In genomic region chr1:146228710-146229477, GRCh38 we compare ENCODE assay signal across 8 cellular contexts. TPM values are rescaled to one million over a fixed set of nuclear protein-coding genes. Genes with fewer than 3 reads are reported as not detected.
A peak's percentile ranks its signal among the peaks of the same experiment; 100 is the strongest.
DNase-seq lines count a peak whose midpoint lies in the region; ATAC-seq, FAIRE-seq and TF ChIP-seq lines count a peak whose summit lies in the region.
"Not testable (repeated sequence)": the region's sequence is repeated elsewhere in the genome, so short reads cannot be mapped to it uniquely, and the experiment has no call there.

Gene NOTCH2NLA (minus strand): TSS chr1:146229021. CDS start chr1:146189337, 39,684 bp downstream.

- H3K4me1 ChIP-seq in ectodermal cell (ENCODE audit: control insufficient read depth, insufficient read depth, low read length); keratinocyte (ENCODE audit: control insufficient read depth, extremely low read depth, insufficient read depth, low read length): not testable (repeated sequence)

- peak within 1 kb of the TSS; percentile 73 for H3K9ac ChIP-seq in keratinocyte (ENCODE audit: control insufficient read depth, extremely low read depth, insufficient read depth, low read length)

- H3K36me3 ChIP-seq in ectodermal cell (ENCODE audit: control insufficient read depth, insufficient read depth, low read length); keratinocyte (ENCODE audit: control insufficient read depth in 2 of 2, extremely low read depth in 1 of 2, insufficient read depth in 2 of 2, low read length in 2 of 2): not testable (repeated sequence)

- 0 to 1% methylated on average over 21 to 30 of the region's 72 CpGs for WGBS in ectodermal cell, 2 experiments

- H3K9me1 ChIP-seq in keratinocyte (ENCODE audit: control insufficient read depth, extremely low read depth, insufficient read depth, low read length), result not testable (repeated sequence)

- not testable (repeated sequence) for H3K9me3 ChIP-seq in ectodermal cell (ENCODE audit: control insufficient read depth, low read length); keratinocyte (ENCODE audit: control insufficient read depth, low read depth, low read length)

- intact Hi-C loops in activated T-helper 1 cell treated with anti-CD3 and anti-CD28 coated beads, Interleukin-12 subunit alpha, Interleukin-12 subunit beta, Interleukin-2, Interleukin-4 antibody, amounts not matched to agents 30 ng/mL and 10 ng/mL and 1 ng/mL, durations not matched to agents 14 hours and 24 hours and 36 hours (cut with micrococcal nuclease); posterior cingulate gyrus (cut with DNase I): not testable (repeated sequence)

- dilution Hi-C loops in keratinocyte (cut with MboI; ENCODE audit: extremely low pct_ligation_motif_present, low sequenced_read_pairs), result not testable (repeated sequence)

- not testable (repeated sequence) for H3K27ac ChIP-seq in ectodermal cell (ENCODE audit: insufficient read depth, low read depth, low read length, poor library complexity, severe bottlenecking)
- peak within 1 kb of the TSS; percentile 52 for H3K27ac ChIP-seq in keratinocyte (ENCODE audit: control insufficient read depth, insufficient read depth, low read length)

- H4K20me1 ChIP-seq in keratinocyte (ENCODE audit: control insufficient read depth, extremely low read depth, insufficient read depth, low read length), result not testable (repeated sequence)

- H3K4me2 ChIP-seq in keratinocyte (ENCODE audit: control insufficient read depth, extremely low read depth, insufficient read depth, low read depth, low read length), result not testable (repeated sequence)

- not testable (repeated sequence) for H3K4me1 Mint-ChIP-seq in activated T-helper 1 cell treated with anti-CD3 and anti-CD28 coated beads, Interleukin-12 subunit alpha, Interleukin-12 subunit beta, Interleukin-2, Interleukin-4 antibody, amounts not matched to agents 30 ng/mL and 10 ng/mL and 1 ng/mL, durations not matched to agents 14 hours and 24 hours and 36 hours (ENCODE audit: low read depth); stimulated activated memory B cell treated with anti-CD40 and anti-IgM and Interleukin-4, amounts not matched to agents 10 μg/mL and 1 μg/mL and 100 μg/mL, for 72 hours

- H2AFZ ChIP-seq in keratinocyte (ENCODE audit: control insufficient read depth, low read length), result not testable (repeated sequence)

- H3K27me3 ChIP-seq in ectodermal cell (ENCODE audit: control insufficient read depth, insufficient read depth, low read length, poor library complexity, severe bottlenecking); keratinocyte (ENCODE audit: control insufficient read depth, extremely low read depth, insufficient read depth, low read length): not testable (repeated sequence)

- H3K4me3 Mint-ChIP-seq in activated T-helper 1 cell treated with anti-CD3 and anti-CD28 coated beads, Interleukin-12 subunit alpha, Interleukin-12 subunit beta, Interleukin-2, Interleukin-4 antibody, amounts not matched to agents 30 ng/mL and 10 ng/mL and 1 ng/mL, durations not matched to agents 14 hours and 24 hours and 36 hours, result peak within 1 kb of the TSS; percentile 75
- peak within 1 kb of the TSS; percentile 81 for H3K4me3 Mint-ChIP-seq in stimulated activated memory B cell treated with anti-CD40 and anti-IgM and Interleukin-4, amounts not matched to agents 10 μg/mL and 1 μg/mL and 100 μg/mL, for 72 hours

- peak; percentile 23 for DNase-seq in CD1c-positive myeloid dendritic cell (ENCODE audit: extremely low spot score)
- DNase-seq in T-helper 1 cell, result peak; percentile 15 to 38 (median 30)
- peak; percentile 48 for DNase-seq in activated T-helper 1 cell treated with anti-CD3 and anti-CD28 coated beads, Interleukin-12 subunit alpha, Interleukin-12 subunit beta, Interleukin-2, Interleukin-4 antibody, amounts not matched to agents 30 ng/mL and 10 ng/mL and 1 ng/mL, durations not matched to agents 14 hours and 24 hours and 36 hours (ENCODE audit: low spot score)
- not testable (repeated sequence) for DNase-seq in keratinocyte (ENCODE audit: low read depth, low spot score)
- DNase-seq in posterior cingulate gyrus, result peak; percentile 2 to 73 (median 8)

- ATAC-seq in HG02852 (IDR thresholded peaks at IDR 0.05; ENCODE audit: unreplicated experiment), result peak; percentile 50
- ATAC-seq in stimulated activated memory B cell treated with anti-CD40 and anti-IgM and Interleukin-4, amounts not matched to agents 10 μg/mL and 1 μg/mL and 100 μg/mL, for 72 hours, result peak; percentile 51

- H3K36me3 Mint-ChIP-seq in activated T-helper 1 cell treated with anti-CD3 and anti-CD28 coated beads, Interleukin-12 subunit alpha, Interleukin-12 subunit beta, Interleukin-2, Interleukin-4 antibody, amounts not matched to agents 30 ng/mL and 10 ng/mL and 1 ng/mL, durations not matched to agents 14 hours and 24 hours and 36 hours (ENCODE audit: low read depth); stimulated activated memory B cell treated with anti-CD40 and anti-IgM and Interleukin-4, amounts not matched to agents 10 μg/mL and 1 μg/mL and 100 μg/mL, for 72 hours: not testable (repeated sequence)

- H3K79me2 ChIP-seq in keratinocyte (ENCODE audit: control insufficient read depth, insufficient read depth, low read length), result not testable (repeated sequence)

- FAIRE-seq in keratinocyte (lab: Jason Lieb, UNC), result not testable (repeated sequence)

- H3K9me3 Mint-ChIP-seq in activated T-helper 1 cell treated with anti-CD3 and anti-CD28 coated beads, Interleukin-12 subunit alpha, Interleukin-12 subunit beta, Interleukin-2, Interleukin-4 antibody, amounts not matched to agents 30 ng/mL and 10 ng/mL and 1 ng/mL, durations not matched to agents 14 hours and 24 hours and 36 hours; stimulated activated memory B cell treated with anti-CD40 and anti-IgM and Interleukin-4, amounts not matched to agents 10 μg/mL and 1 μg/mL and 100 μg/mL, for 72 hours: not testable (repeated sequence)

- H3K27me3 Mint-ChIP-seq in activated T-helper 1 cell treated with anti-CD3 and anti-CD28 coated beads, Interleukin-12 subunit alpha, Interleukin-12 subunit beta, Interleukin-2, Interleukin-4 antibody, amounts not matched to agents 30 ng/mL and 10 ng/mL and 1 ng/mL, durations not matched to agents 14 hours and 24 hours and 36 hours (ENCODE audit: insufficient read depth); stimulated activated memory B cell treated with anti-CD40 and anti-IgM and Interleukin-4, amounts not matched to agents 10 μg/mL and 1 μg/mL and 100 μg/mL, for 72 hours: not testable (repeated sequence)

- not testable (repeated sequence) for TF ChIP-seq CTCF in keratinocyte (optimal IDR thresholded peaks at IDR 0.05 in 1 of 3, IDR thresholded peaks at IDR 0.05 in 1 of 3, conservative IDR thresholded peaks at IDR 0.05 in 1 of 3; ENCODE audit: extremely low read depth in 1 of 3, insufficient read depth in 2 of 3, low read length in 3 of 3)

- peak within 1 kb of the TSS; percentile 49 for H3K4me3 ChIP-seq in ectodermal cell (ENCODE audit: insufficient read depth, low read depth, low read length)
- peak within 1 kb of the TSS in 2 of 3 experiments; percentile 38 to 51 for H3K4me3 ChIP-seq in keratinocyte (ENCODE audit: control insufficient read depth in 2 of 3, extremely low read depth in 1 of 3, insufficient read depth in 2 of 3, low read depth in 1 of 3, low read length in 3 of 3)

- peak within 1 kb of the TSS; percentile 40 for H3K27ac Mint-ChIP-seq in activated T-helper 1 cell treated with anti-CD3 and anti-CD28 coated beads, Interleukin-12 subunit alpha, Interleukin-12 subunit beta, Interleukin-2, Interleukin-4 antibody, amounts not matched to agents 30 ng/mL and 10 ng/mL and 1 ng/mL, durations not matched to agents 14 hours and 24 hours and 36 hours
- peak within 1 kb of the TSS; percentile 69 for H3K27ac Mint-ChIP-seq in stimulated activated memory B cell treated with anti-CD40 and anti-IgM and Interleukin-4, amounts not matched to agents 10 μg/mL and 1 μg/mL and 100 μg/mL, for 72 hours

RNA-seq across cellular contexts. Expression of gene NOTCH2NLA, which starts in this region (rescaled TPM):
- 35.7 and 36.4 TPM in 2 replicates for total RNA-seq in activated T-helper 1 cell treated with anti-CD3 and anti-CD28 coated beads, Interleukin-12 subunit alpha, Interleukin-12 subunit beta, Interleukin-2, Interleukin-4 antibody, amounts not matched to agents 30 ng/mL and 10 ng/mL and 1 ng/mL, durations not matched to agents 14 hours and 24 hours and 36 hours
- polyA plus RNA-seq in ectodermal cell (2013, experiment 1 of 4), result 12.8 TPM
- 14.8 TPM for polyA plus RNA-seq in ectodermal cell (2013, experiment 2 of 4)
- 10.6 TPM for polyA plus RNA-seq in ectodermal cell (2013, experiment 3 of 4)
- 11.5 TPM for polyA plus RNA-seq in ectodermal cell (2013, experiment 4 of 4)
- 30.4 to 44.1 TPM (median 31.0 TPM) in 3 replicates for polyA plus RNA-seq in keratinocyte
- 38.0 TPM for polyA plus RNA-seq in keratinocyte (2011; ENCODE audit: low read depth)
- polyA plus RNA-seq in keratinocyte (2011; cell fraction: cytosol; rRNA removed), result 33.6 and 34.7 TPM in 2 replicates
- 53.1 and 53.6 TPM in 2 replicates for polyA plus RNA-seq in keratinocyte (2011; cell fraction: nucleus; rRNA removed)
- polyA plus RNA-seq in keratinocyte (2012; ENCODE audit: low replicate concordance), result 28.5 and 53.3 TPM in 2 replicates
- 104 to 211 TPM (median 161 TPM) in 3 replicates for polyA minus RNA-seq in keratinocyte
- 59.5 TPM for polyA minus RNA-seq in keratinocyte (2011; cell fraction: cytosol; rRNA and poly(A)+ RNA removed)
- 146 and 234 TPM in 2 replicates for polyA minus RNA-seq in keratinocyte (2011; cell fraction: nucleus; rRNA and poly(A)+ RNA removed)
